In the genomic region with DNA sequence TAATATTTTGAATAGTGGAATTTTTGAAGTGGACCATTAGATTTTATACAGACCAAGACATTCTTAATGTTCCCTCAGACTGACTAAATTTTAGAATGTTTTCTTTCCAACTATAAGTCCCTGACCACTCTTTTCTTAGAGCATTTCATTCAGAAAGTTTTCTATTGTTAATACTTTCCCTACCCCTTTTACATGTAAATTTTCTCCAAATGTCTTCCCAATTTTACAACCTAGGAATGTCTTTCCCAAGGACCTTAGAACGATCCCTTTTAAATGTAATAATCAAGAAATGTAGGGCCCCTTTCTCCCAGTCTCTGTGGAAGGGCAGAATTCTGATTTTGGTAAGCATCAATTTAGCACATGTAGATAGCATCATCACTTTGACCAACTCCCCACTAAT, we compare ENCODE assay signal across 29 cellular contexts.
"Had no signal": no experiment of that assay in that cellular context is flagged by ENCODE, and none has a peak within 500 bp of the region (broad histone marks: within the 10 kb centered on the region; RNA-seq: fewer than 3 reads in every experiment).

No MANE protein-coding gene starts in this region.

- H3K4me3 ChIP-seq: stomach, suprapubic skin, testis, thoracic aorta, thyroid gland, tibial artery, tibial nerve, transverse colon, upper lobe of left lung, upper lobe of right lung, uterus, vagina had no signal

- H3K4me1 ChIP-seq: stomach, suprapubic skin, testis, thyroid gland, tibial artery, tibial nerve, transverse colon, upper lobe of left lung, upper lobe of right lung, uterus, vagina had no signal

- H3K36me3 ChIP-seq: stomach, suprapubic skin, thoracic aorta, thyroid gland, tibial artery, tibial nerve, transverse colon, upper lobe of left lung, upper lobe of right lung, uterus, vagina had no signal

- H3K27me3 ChIP-seq: stomach, suprapubic skin, testis, thyroid gland, tibial artery, tibial nerve, transverse colon, upper lobe of left lung, upper lobe of right lung, uterus, vagina had no signal

- H3K4me1 Mint-ChIP-seq: stimulated activated effector memory CD8-positive, alpha-beta T cell treated with anti-CD3 and anti-CD28 coated beads, Interleukin-12 subunit alpha, Interleukin-12 subunit beta, amount 100 ng/mL, for 72 hours; stimulated activated memory B cell treated with anti-CD40 and anti-IgM and Interleukin-4, amounts not matched to agents 10 μg/mL and 1 μg/mL and 100 μg/mL, for 72 hours; stimulated activated naive B cell treated with anti-CD40 and anti-IgM and Interleukin-4, amounts not matched to agents 10 μg/mL and 1 μg/mL and 100 μg/mL, for 72 hours; stimulated activated naive CD8-positive, alpha-beta T cell treated with anti-CD3 and anti-CD28 coated beads, Interleukin-15, amount 100 ng/mL, for 72 hours had no signal

- H3K9me3 Mint-ChIP-seq: stimulated activated memory B cell treated with anti-CD40 and anti-IgM and Interleukin-4, amounts not matched to agents 10 μg/mL and 1 μg/mL and 100 μg/mL, for 72 hours; stimulated activated naive CD8-positive, alpha-beta T cell treated with anti-CD3 and anti-CD28 coated beads, Interleukin-15, amount 100 ng/mL, for 72 hours; type B pancreatic cell had no signal

- H3K9me3 ChIP-seq: stomach, suprapubic skin, testis, thoracic aorta, thyroid gland, tibial artery, tibial nerve, transverse colon, upper lobe of left lung, upper lobe of right lung, uterus, vagina had no signal

- H3K4me3 Mint-ChIP-seq: stimulated activated effector memory CD8-positive, alpha-beta T cell treated with anti-CD3 and anti-CD28 coated beads, Interleukin-12 subunit alpha, Interleukin-12 subunit beta, amount 100 ng/mL, for 72 hours; stimulated activated memory B cell treated with anti-CD40 and anti-IgM and Interleukin-4, amounts not matched to agents 10 μg/mL and 1 μg/mL and 100 μg/mL, for 72 hours; stimulated activated naive B cell treated with anti-CD40 and anti-IgM and Interleukin-4, amounts not matched to agents 10 μg/mL and 1 μg/mL and 100 μg/mL, for 72 hours; stimulated activated naive CD8-positive, alpha-beta T cell treated with anti-CD3 and anti-CD28 coated beads, Interleukin-15, amount 100 ng/mL, for 72 hours; stimulated activated naive CD8-positive, alpha-beta T cell treated with anti-CD3 and anti-CD28 coated beads, Interleukin-15, Interleukin-2, amounts not matched to agents 100 ng/mL and 50 ng/mL, for 24 hours; type B pancreatic cell had no signal

- ATAC-seq: stimulated activated effector memory CD8-positive, alpha-beta T cell treated with anti-CD3 and anti-CD28 coated beads, Interleukin-12 subunit alpha, Interleukin-12 subunit beta, amount 100 ng/mL, for 72 hours; stimulated activated naive B cell treated with anti-CD40 and anti-IgM and Interleukin-4, amounts not matched to agents 10 μg/mL and 1 μg/mL and 100 μg/mL, for 72 hours; stimulated activated naive CD8-positive, alpha-beta T cell treated with anti-CD3 and anti-CD28 coated beads, Interleukin-15, amount 100 ng/mL, for 72 hours; stimulated activated naive CD8-positive, alpha-beta T cell treated with anti-CD3 and anti-CD28 coated beads, Interleukin-15, Interleukin-2, amounts not matched to agents 100 U/mL and 50 U/mL, for 24 hours; upper lobe of right lung had no signal

- H3K27ac ChIP-seq: stomach, suprapubic skin, testis, thoracic aorta, thyroid gland, tibial artery, tibial nerve, transverse colon, upper lobe of left lung, upper lobe of right lung, uterus, vagina had no signal

- H3K27me3 Mint-ChIP-seq: stimulated activated naive B cell treated with anti-CD40 and anti-IgM and Interleukin-4, amounts not matched to agents 10 μg/mL and 1 μg/mL and 100 μg/mL, for 72 hours; stimulated activated naive CD8-positive, alpha-beta T cell treated with anti-CD3 and anti-CD28 coated beads, Interleukin-15, amount 100 ng/mL, for 72 hours; stimulated activated naive CD8-positive, alpha-beta T cell treated with anti-CD3 and anti-CD28 coated beads, Interleukin-15, Interleukin-2, amounts not matched to agents 100 ng/mL and 50 ng/mL, for 24 hours; type B pancreatic cell had no signal

- DNase-seq: stimulated activated CD4-positive, alpha-beta T cell treated with anti-CD3 and anti-CD28 coated beads, Interleukin-2, amount 100 ng/mL, for 48 hours; stimulated activated CD4-positive, alpha-beta T cell treated with anti-CD3 and anti-CD28 coated beads, Interleukin-4, amount 100 ng/mL, for 1 hour; stimulated activated CD4-positive, alpha-beta T cell treated with anti-CD3 and anti-CD28 coated beads, Interleukin-4, amount 100 ng/mL, for 24 hours; stimulated activated CD4-positive, alpha-beta T cell treated with anti-CD3 and anti-CD28 coated beads, Interleukin-4, amount 100 ng/mL, for 4 hours; stimulated activated CD8-positive, alpha-beta memory T cell treated with anti-CD3 and anti-CD28 coated beads, Interleukin-4, amount 100 ng/mL, for 48 hours; stimulated activated naive B cell treated with anti-CD40 and anti-IgM and Interleukin-4, amounts not matched to agents 10 μg/mL and 1 μg/mL and 100 μg/mL, for 72 hours; stimulated activated naive CD4-positive, alpha-beta T cell; stimulated activated naive CD4-positive, alpha-beta T cell treated with Interleukin-2 at 50 U/mL for 16 hours; stimulated activated naive CD8-positive, alpha-beta T cell treated with anti-CD3 and anti-CD28 coated beads, Interleukin-15, amount 100 ng/mL, for 72 hours; stimulated activated naive CD8-positive, alpha-beta T cell treated with anti-CD3 and anti-CD28 coated beads, Interleukin-15, Interleukin-2, amounts not matched to agents 100 U/mL and 50 U/mL, for 24 hours; stomach; substantia nigra; testis; thyroid gland; tibial artery; transverse colon; trophoblast cell; upper lobe of left lung; upper lobe of right lung; uterus had no signal

- FAIRE-seq: urothelium cell line had no signal

- H3K27ac Mint-ChIP-seq: stimulated activated effector memory CD8-positive, alpha-beta T cell treated with anti-CD3 and anti-CD28 coated beads, Interleukin-12 subunit alpha, Interleukin-12 subunit beta, amount 100 ng/mL, for 72 hours; stimulated activated memory B cell treated with anti-CD40 and anti-IgM and Interleukin-4, amounts not matched to agents 10 μg/mL and 1 μg/mL and 100 μg/mL, for 72 hours; stimulated activated naive B cell treated with anti-CD40 and anti-IgM and Interleukin-4, amounts not matched to agents 10 μg/mL and 1 μg/mL and 100 μg/mL, for 72 hours; stimulated activated naive CD8-positive, alpha-beta T cell treated with anti-CD3 and anti-CD28 coated beads, Interleukin-15, amount 100 ng/mL, for 72 hours; stimulated activated naive CD8-positive, alpha-beta T cell treated with anti-CD3 and anti-CD28 coated beads, Interleukin-15, Interleukin-2, amounts not matched to agents 100 ng/mL and 50 ng/mL, for 24 hours; type B pancreatic cell had no signal

- H3K36me3 Mint-ChIP-seq: stimulated activated effector memory CD8-positive, alpha-beta T cell treated with anti-CD3 and anti-CD28 coated beads, Interleukin-12 subunit alpha, Interleukin-12 subunit beta, amount 100 ng/mL, for 72 hours; stimulated activated memory B cell treated with anti-CD40 and anti-IgM and Interleukin-4, amounts not matched to agents 10 μg/mL and 1 μg/mL and 100 μg/mL, for 72 hours; stimulated activated naive B cell treated with anti-CD40 and anti-IgM and Interleukin-4, amounts not matched to agents 10 μg/mL and 1 μg/mL and 100 μg/mL, for 72 hours; type B pancreatic cell had no signal
